ENCODE assay signal across 1 cellular context in the genomic region with DNA sequence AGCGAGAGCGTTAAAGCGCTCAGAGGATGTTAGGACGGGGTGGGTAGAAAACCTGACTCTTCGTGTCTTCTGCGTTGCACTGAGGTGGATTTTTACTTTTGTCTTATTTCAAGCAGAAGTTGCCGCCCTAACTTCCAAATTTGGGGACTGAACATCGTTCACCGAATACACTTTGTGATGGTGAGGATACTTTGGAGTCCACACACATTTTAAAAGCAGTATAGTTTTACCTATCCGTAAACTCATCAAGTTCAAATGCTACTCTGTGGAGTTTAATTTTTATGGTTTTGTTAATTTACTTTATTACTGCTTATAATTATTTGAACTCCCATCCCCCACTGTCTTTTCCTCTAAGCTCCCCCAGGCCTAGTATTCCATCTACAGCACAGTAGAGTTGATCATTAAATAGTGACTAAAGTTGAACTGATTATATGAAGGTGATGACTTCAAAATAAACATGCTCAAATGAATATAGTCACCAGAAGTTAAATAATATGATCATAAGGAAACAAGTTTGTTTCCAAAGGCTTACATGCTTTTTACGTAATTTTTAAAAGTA.
TF ChIP-seq lines count a peak whose summit lies in the region.

No MANE protein-coding gene starts in this region.

TF ChIP-seq in GM12878, 131 proteins besides CTCF, POLR2A, EP300 and RAD21:
- TF ChIP-seq MYC (IDR thresholded peaks at IDR 0.05; ENCODE audit: insufficient read depth, insufficient read length, insufficient replicate concordance, low read length, severe bottlenecking) (peak; percentile 8), CHD4 (IDR thresholded peaks at IDR 0.05) (no peak), ZNF24 (IDR thresholded peaks at IDR 0.05) (no peak), JUND (IDR thresholded peaks at IDR 0.05; ENCODE audit: low read depth, low read length) (no peak), IRF4 (IDR thresholded peaks at IDR 0.05; ENCODE audit: low read depth, low read length) (no peak), ETV6 (conservative IDR thresholded peaks at IDR 0.05 in 1 of 2, IDR thresholded peaks at IDR 0.05 in 1 of 2; ENCODE audit: borderline replicate concordance in 1 of 2, low read depth in 1 of 2) (0 out of 4 replicates have a peak, but pooled peaks of 1 of the 2 experiments have one; percentile 1)
- TF ChIP-seq, protein P1, sequence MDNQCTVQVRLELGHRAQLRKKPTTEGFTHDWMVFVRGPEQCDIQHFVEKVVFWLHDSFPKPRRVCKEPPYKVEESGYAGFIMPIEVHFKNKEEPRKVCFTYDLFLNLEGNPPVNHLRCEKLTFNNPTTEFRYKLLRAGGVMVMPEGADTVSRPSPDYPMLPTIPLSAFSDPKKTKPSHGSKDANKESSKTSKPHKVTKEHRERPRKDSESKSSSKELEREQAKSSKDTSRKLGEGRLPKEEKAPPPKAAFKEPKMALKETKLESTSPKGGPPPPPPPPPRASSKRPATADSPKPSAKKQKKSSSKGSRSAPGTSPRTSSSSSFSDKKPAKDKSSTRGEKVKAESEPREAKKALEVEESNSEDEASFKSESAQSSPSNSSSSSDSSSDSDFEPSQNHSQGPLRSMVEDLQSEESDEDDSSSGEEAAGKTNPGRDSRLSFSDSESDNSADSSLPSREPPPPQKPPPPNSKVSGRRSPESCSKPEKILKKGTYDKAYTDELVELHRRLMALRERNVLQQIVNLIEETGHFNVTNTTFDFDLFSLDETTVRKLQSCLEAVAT (IDR thresholded peaks at IDR 0.05) = no peak
- TF ChIP-seq, protein P2, sequence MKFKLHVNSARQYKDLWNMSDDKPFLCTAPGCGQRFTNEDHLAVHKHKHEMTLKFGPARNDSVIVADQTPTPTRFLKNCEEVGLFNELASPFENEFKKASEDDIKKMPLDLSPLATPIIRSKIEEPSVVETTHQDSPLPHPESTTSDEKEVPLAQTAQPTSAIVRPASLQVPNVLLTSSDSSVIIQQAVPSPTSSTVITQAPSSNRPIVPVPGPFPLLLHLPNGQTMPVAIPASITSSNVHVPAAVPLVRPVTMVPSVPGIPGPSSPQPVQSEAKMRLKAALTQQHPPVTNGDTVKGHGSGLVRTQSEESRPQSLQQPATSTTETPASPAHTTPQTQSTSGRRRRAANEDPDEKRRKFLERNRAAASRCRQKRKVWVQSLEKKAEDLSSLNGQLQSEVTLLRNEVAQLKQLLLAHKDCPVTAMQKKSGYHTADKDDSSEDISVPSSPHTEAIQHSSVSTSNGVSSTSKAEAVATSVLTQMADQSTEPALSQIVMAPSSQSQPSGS (IDR thresholded peaks at IDR 0.05; ENCODE audit: low read length) = no peak
